8 cellular contexts compared by ENCODE assay signal in the genomic region with DNA sequence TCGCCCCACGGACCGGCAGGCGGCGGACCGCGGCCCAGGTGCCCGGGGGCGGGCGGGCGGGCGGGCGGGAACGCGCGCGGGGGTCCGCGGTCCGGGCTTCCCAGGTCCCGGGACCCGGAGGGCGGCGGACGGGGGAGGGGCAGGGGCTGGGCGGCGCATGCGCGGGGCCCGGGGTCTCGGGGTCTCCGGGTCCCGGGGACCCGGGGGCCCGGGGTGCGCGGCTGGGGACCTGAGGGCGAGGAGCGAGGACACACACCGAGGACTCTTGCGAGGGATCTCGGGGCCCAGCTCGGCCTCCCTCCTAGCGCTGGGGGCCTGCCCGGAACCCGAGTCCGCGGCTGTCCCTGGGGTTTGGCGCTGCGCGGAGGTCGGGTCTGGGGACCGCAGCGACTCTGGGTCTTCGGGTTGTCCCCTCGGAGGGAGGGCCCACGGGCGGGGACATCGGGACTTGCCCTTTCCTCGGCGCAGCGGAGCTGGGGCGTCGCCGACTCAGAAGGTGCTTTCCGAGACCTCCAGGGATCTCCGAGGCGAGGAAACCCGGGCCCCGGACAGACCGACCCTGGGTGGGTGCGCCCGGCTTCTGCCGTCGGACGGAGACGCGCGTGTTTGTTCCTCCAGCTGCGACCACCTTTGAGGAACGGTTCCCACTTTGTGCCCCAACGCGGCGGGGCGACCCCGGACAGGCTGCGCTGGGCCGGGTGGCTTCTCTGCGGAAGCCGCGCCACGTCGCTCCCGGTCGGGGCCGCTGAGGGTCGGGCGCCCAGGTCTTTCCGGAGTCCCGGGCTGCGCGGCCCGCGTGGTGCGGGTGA. TPM values are rescaled to one million over a fixed set of nuclear protein-coding genes. Genes with fewer than 3 reads are reported as not detected.
DNase-seq lines count a peak whose midpoint lies in the region; ATAC-seq and TF ChIP-seq lines count a peak whose summit lies in the region.

No MANE protein-coding gene starts in this region.

- ATAC-seq in GM21786 (IDR thresholded peaks at IDR 0.05; ENCODE audit: unreplicated experiment) = peak; percentile 18
- ATAC-seq in thoracic aorta (ENCODE audit: insufficient number of reproducible peaks, low FRiP score, low read depth) = peak; percentile 17

- no peaks in the 10 kb centered on the region for H3K9me3 Mint-ChIP-seq in neural crest cell

- 0 out of 2 replicates have a peak overlapping the region, but pooled peaks have one; percentile 15 for H3K27ac ChIP-seq in MM.1S (ENCODE audit: low read length)
- peak overlapping the region; percentile 87 to 96 (median 93) for H3K27ac ChIP-seq in esophagus squamous epithelium
- peak overlapping the region; percentile 54 to 71 for H3K27ac ChIP-seq in thoracic aorta

- peak overlapping the region; percentile 80 for H3K4me3 Mint-ChIP-seq in neural crest cell

- H3K9me3 ChIP-seq in MM.1S (replicated peaks; ENCODE audit: insufficient read depth, low read length) (no peaks in the 10 kb centered on the region), esophagus squamous epithelium (no peaks in the 10 kb centered on the region), thoracic aorta (no peaks in the 10 kb centered on the region)

- H2AFZ ChIP-seq in MM.1S (ENCODE audit: low read length) = peak overlapping the region; percentile 77

- H3K4me2 ChIP-seq in MM.1S (ENCODE audit: low read depth, low read length) = peak overlapping the region; percentile 98

- peaks cover 46% of the 10 kb centered on the region for H3K27me3 Mint-ChIP-seq in neural crest cell (ENCODE audit: low read depth)

- H4K20me1 ChIP-seq in MM.1S (ENCODE audit: insufficient read depth, low read length) = no peaks in the 10 kb centered on the region

- H3K9me2 ChIP-seq in MM.1S (replicated peaks; ENCODE audit: insufficient read depth, low read length) = no peaks in the 10 kb centered on the region

- DNase-seq in DMS53 (lab: John Stamatoyannopoulos, UW) (peak; percentile 67), MM.1S (peak; percentile 50), activated T-cell treated with anti-CD3 and anti-CD28 coated beads for 4 hours (peak; percentile 38), esophagus squamous epithelium (lab: John Stamatoyannopoulos, UW) (no peak), neural crest cell (ENCODE audit: low read depth, low spot score) (peak; percentile 26), thoracic aorta (ENCODE audit: low spot score) (no peak), NCI-H1930 (lab: John Stamatoyannopoulos, UW) (no peak)

- peaks cover 15% of the 10 kb centered on the region for H3K4me1 Mint-ChIP-seq in neural crest cell

- WGBS in esophagus squamous epithelium, 2 donors = 0% methylated on average over 2 of the region's 105 CpGs; no CpG with 5 or more reads in 1 of the 2 donors

- H3K4me1 ChIP-seq in MM.1S (ENCODE audit: low read length) (peaks cover 7% of the 10 kb centered on the region), esophagus squamous epithelium (peaks cover 6 to 67% (median 26%) of the 10 kb centered on the region in 3 donors), thoracic aorta (ENCODE audit: control insufficient read depth in 1 of 2, low read depth in 2 of 2) (peaks cover 9 to 28% of the 10 kb centered on the region in 2 donors)

- peaks cover 8% of the 10 kb centered on the region for H3K79me2 ChIP-seq in MM.1S (ENCODE audit: low read length)

- H3K27me3 ChIP-seq in MM.1S (replicated peaks; ENCODE audit: insufficient read depth, low read length) (peaks cover 8% of the 10 kb centered on the region; the same call in 1 of the 2 replicates), esophagus squamous epithelium (no peaks in the 10 kb centered on the region), thoracic aorta (replicated peaks; ENCODE audit: insufficient read depth) (no peaks in the 10 kb centered on the region)

- H3K4me3 ChIP-seq in MM.1S (ENCODE audit: low read length) (peak overlapping the region; percentile 89), esophagus squamous epithelium (peak overlapping the region; percentile 78 to 92 (median 90)), thoracic aorta (peak overlapping the region; percentile 88)

- H3F3A ChIP-seq in MM.1S (ENCODE audit: insufficient read depth, low read length) = peaks cover 8% of the 10 kb centered on the region; the same call in 1 of the 2 replicates

- peak overlapping the region; percentile 71 for H3K9ac ChIP-seq in MM.1S (ENCODE audit: low read length)

- intact Hi-C loops in esophagus squamous epithelium (cut with DNase I) = no loop called here

- no peak overlapping the region for H3K27ac Mint-ChIP-seq in neural crest cell (ENCODE audit: unreplicated experiment)

- no peaks in the 10 kb centered on the region for H3K36me3 Mint-ChIP-seq in neural crest cell (ENCODE audit: low read depth)

- H3K36me3 ChIP-seq in MM.1S (replicated peaks; ENCODE audit: insufficient read depth, low read length) (no peaks in the 10 kb centered on the region), esophagus squamous epithelium (peaks cover 0 to 34% (median 0%) of the 10 kb centered on the region in 3 donors), thoracic aorta (no peaks in the 10 kb centered on the region)

- no peak for TF ChIP-seq CTCF in MM.1S (IDR thresholded peaks at IDR 0.05; ENCODE audit: low read length)
- TF ChIP-seq CTCF in esophagus squamous epithelium (IDR thresholded peaks at IDR 0.05) = peak in 1 of 6 experiments; percentile 6
- no peak for TF ChIP-seq CTCF in neural crest cell (conservative IDR thresholded peaks at IDR 0.05)
- TF ChIP-seq CTCF in thoracic aorta (IDR thresholded peaks at IDR 0.05) = no peak

- no peak for TF ChIP-seq POLR2A in esophagus squamous epithelium (IDR thresholded peaks at IDR 0.05)

RNA-seq across cellular contexts. Expression of a gene that starts 0.5 kb away (rescaled TPM):
- total RNA-seq in esophagus squamous epithelium (10 to 100 TPM in 2 of 4 donors, 1 to 10 TPM in 2; 7.7 to 18.5 (median 10.1) TPM), neural crest cell (15.6 and 18.1 TPM in 2 replicates), thoracic aorta (10 to 100 TPM; 21.9 to 67.8 TPM)

Comparison
In these comparisons a context has a peak if more than half of its experiments do, and no peak if none do; other contexts are left out.
1. DNase-seq: peak in DMS53 (single experiment), MM.1S (single experiment), activated T-cell treated with anti-CD3 and anti-CD28 coated beads for 4 hours (single experiment) and neural crest cell (single experiment); none in esophagus squamous epithelium (single experiment), thoracic aorta (single experiment) and NCI-H1930 (0 of 2).
2. H3K27ac ChIP-seq: peak in every context shown above with its lines; median percentile 93 in esophagus squamous epithelium; 62 in thoracic aorta; 15 in MM.1S.
3. Peak in every context shown above with its lines, with median percentiles within 50 percentile points of each other: H3K4me3 ChIP-seq.